In genomic region chr17:41959336-41960095, GRCh38 we compare ENCODE assay signal across 8 cellular contexts. TPM values are rescaled to one million over a fixed set of nuclear protein-coding genes. Genes with fewer than 3 reads are reported as not detected.
DNase-seq lines count a peak whose midpoint lies in the region; ATAC-seq and TF ChIP-seq lines count a peak whose summit lies in the region.

No MANE protein-coding gene starts in this region.

- H3K9me3 ChIP-seq in body of pancreas (no peaks in the 10 kb centered on the region), lower lobe of right lung (no peaks in the 10 kb centered on the region)

- no peak overlapping the region for H3K4me3 ChIP-seq in body of pancreas
- H3K4me3 ChIP-seq in lower lobe of right lung = no peak overlapping the region

- DNase-seq in NCI-H2107 treated with DMSO at 0.1 percent for 48 hours (lab: John Stamatoyannopoulos, UW; ENCODE audit: unreplicated experiment) = peak; percentile 5
- no peak for DNase-seq in NCI-H2107 (lab: John Stamatoyannopoulos, UW)
- peak; percentile 73 for DNase-seq in NCI-H1694 treated with DMSO at 0.1 percent for 48 hours (lab: John Stamatoyannopoulos, UW)
- DNase-seq in body of pancreas = peak; percentile 51 to 66 (median 58)
- no peak for DNase-seq in lower lobe of right lung
- no peak for DNase-seq in stimulated activated CD4-positive, alpha-beta T cell treated with anti-CD3 and anti-CD28 coated beads, Interleukin-12 subunit alpha, Interleukin-12 subunit beta, amount 100 ng/mL, for 4 hours
- no peak for DNase-seq in activated CD4-positive, alpha-beta T cell treated with anti-CD3 and anti-CD28 coated beads, Interleukin-2, amount 50 U/mL, for 4 hours

- H3K4me1 ChIP-seq in body of pancreas (peaks cover 61% of the 10 kb centered on the region), lower lobe of right lung (peaks cover 5% of the 10 kb centered on the region)

- H3K27me3 ChIP-seq in body of pancreas (no peaks in the 10 kb centered on the region), lower lobe of right lung (ENCODE audit: low read depth) (no peaks in the 10 kb centered on the region)

- 39 to 41% methylated on average over 3 to 17 of the region's 17 CpGs for WGBS in body of pancreas, 2 donors

- intact Hi-C loops in body of pancreas (cut with DNase I) (loop anchor here (5.0 kb wide), 1 partner anchor 158 kb away; no protein-coding TSS in a partner anchor), lower lobe of right lung (cut with DNase I) (loop anchor here (10.0 kb wide), 1 partner anchor 155 kb away; the partner anchor contains the start of gene DHX58)

- TF ChIP-seq CTCF in body of pancreas (IDR thresholded peaks at IDR 0.05) (peak; percentile 28 to 73 (median 49)), lower lobe of right lung (IDR thresholded peaks at IDR 0.05) (peak; percentile 24)

- H3K36me3 ChIP-seq in body of pancreas (replicated peaks in 1 of 2; ENCODE audit: insufficient read depth in 1 of 2, low read depth in 2 of 2) = no peaks in the 10 kb centered on the region
- H3K36me3 ChIP-seq in lower lobe of right lung = no peaks in the 10 kb centered on the region

- H3K27ac ChIP-seq in body of pancreas = peak overlapping the region in 3 of 4 donors; percentile 17 to 65 (median 51)
- H3K27ac ChIP-seq in lower lobe of right lung = no peak overlapping the region

- ATAC-seq in body of pancreas (peak; percentile 16), lower lobe of right lung (peak; percentile 58 to 71), HG03108 (IDR thresholded peaks at IDR 0.05; ENCODE audit: unreplicated experiment) (no peak)

- no peak for TF ChIP-seq POLR2A in body of pancreas (IDR thresholded peaks at IDR 0.05)

RNA-seq across cellular contexts. Expression of gene CNP, which starts 7.1 kb away (rescaled TPM):
- 10 to 100 TPM; 36.3 to 70.2 TPM for total RNA-seq in body of pancreas
- 46.3 TPM for total RNA-seq in lower lobe of right lung

RNA-seq across cellular contexts. Expression of gene ODAD4, which starts 29.1 kb away (rescaled TPM):
- total RNA-seq in body of pancreas (under 1 TPM; 0.26 to 0.66 TPM), lower lobe of right lung (5.4 TPM)

RNA-seq across cellular contexts. Expression of gene ACLY, which starts 40.8 kb away (rescaled TPM):
- total RNA-seq in body of pancreas (10 to 100 TPM; 39.2 to 59.0 TPM), lower lobe of right lung (105 TPM)

RNA-seq across cellular contexts. Expression of gene DNAJC7, which starts 57.7 kb away (rescaled TPM):
- total RNA-seq in body of pancreas (10 to 100 TPM; 32.4 to 43.5 TPM), lower lobe of right lung (82.0 TPM)

Comparison
In these comparisons a context has a peak if more than half of its experiments do, and no peak if none do; other contexts are left out.
1. DNase-seq: peak in NCI-H2107 treated with DMSO at 0.1 percent for 48 hours (single experiment), NCI-H1694 treated with DMSO at 0.1 percent for 48 hours (single experiment) and body of pancreas (4 of 4); none in NCI-H2107 (single experiment), lower lobe of right lung (single experiment), stimulated activated CD4-positive, alpha-beta T cell treated with anti-CD3 and anti-CD28 coated beads, Interleukin-12 subunit alpha, Interleukin-12 subunit beta, amount 100 ng/mL, for 4 hours (single experiment) and activated CD4-positive, alpha-beta T cell treated with anti-CD3 and anti-CD28 coated beads, Interleukin-2, amount 50 U/mL, for 4 hours (0 of 2).